ENCODE assay signal across 19 cellular contexts in genomic region chr18:55306338-55306737, GRCh38.
A peak's percentile ranks its signal among the peaks of the same experiment; 100 is the strongest.
DNase-seq lines count a peak whose midpoint lies in the region; ATAC-seq and TF ChIP-seq lines count a peak whose summit lies in the region.
"Had no signal": no experiment of that assay in that cellular context is flagged by ENCODE, and none has a peak within 500 bp of the region (broad histone marks: within the 10 kb centered on the region; RNA-seq: fewer than 3 reads in every experiment).

No MANE protein-coding gene starts in this region.

- H3K36me3 Mint-ChIP-seq in memory B cell, result peaks cover 26% of the 10 kb centered on the region

- no peak overlapping the region for H3K9ac ChIP-seq in SK-N-MC (ENCODE audit: insufficient read length)

- no peak overlapping the region for H3K4me3 Mint-ChIP-seq in memory B cell
- H3K4me3 Mint-ChIP-seq: HFFc6 had no signal

- peaks cover 98% of the 10 kb centered on the region for H3K4me1 ChIP-seq in left ventricle myocardium inferior
- H3K4me1 ChIP-seq: A549 had no signal

- intact Hi-C loops in left ventricle myocardium inferior (cut with micrococcal nuclease) (no loop called here), left cardiac atrium (cut with DNase I) (no loop called here)

- ATAC-seq in left cardiac atrium (no peak), memory B cell (ENCODE audit: low read depth) (no peak), GM18858 (IDR thresholded peaks at IDR 0.05; ENCODE audit: unreplicated experiment) (no peak)
- ATAC-seq: A549, HepG2 had no signal

- H3K27me3 ChIP-seq in left ventricle myocardium inferior (ENCODE audit: low read depth), result no peaks in the 10 kb centered on the region

- H3K27ac ChIP-seq in left ventricle myocardium inferior (replicated peaks) (peak overlapping the region; percentile 11), SK-N-MC (peak overlapping the region; percentile 57; the same call in 1 of the 2 replicates)
- H3K27ac ChIP-seq: A549, C4-2B had no signal

- H3K4me3 ChIP-seq in left ventricle myocardium inferior (no peak overlapping the region), SK-N-MC (no peak overlapping the region)
- H3K4me3 ChIP-seq: A549 had no signal

- no peak for TF ChIP-seq CTCF in left ventricle myocardium inferior (IDR thresholded peaks at IDR 0.05; ENCODE audit: borderline replicate concordance)

- H3K27ac Mint-ChIP-seq in memory B cell, result peak overlapping the region; percentile 60
- H3K27ac Mint-ChIP-seq: HFFc6 had no signal

- no peaks in the 10 kb centered on the region for H3K9me3 Mint-ChIP-seq in memory B cell
- H3K9me3 Mint-ChIP-seq: HFFc6 had no signal

- H3K4me1 Mint-ChIP-seq in memory B cell, result peaks cover 58% of the 10 kb centered on the region

- no peaks in the 10 kb centered on the region for H3K9me3 ChIP-seq in left ventricle myocardium inferior (replicated peaks)
- H3K9me3 ChIP-seq in SK-N-MC (ENCODE audit: low read depth, low read length), result no peaks in the 10 kb centered on the region
- H3K9me3 ChIP-seq: A549 had no signal

- no peaks in the 10 kb centered on the region for H3K27me3 Mint-ChIP-seq in memory B cell

- H3K36me3 ChIP-seq in left ventricle myocardium inferior (peaks cover 4% of the 10 kb centered on the region), SK-N-MC (ENCODE audit: insufficient read depth, low read length) (no peaks in the 10 kb centered on the region)

- no peak for DNase-seq in left ventricle myocardium inferior
- no peak for DNase-seq in left cardiac atrium
- DNase-seq in SK-N-MC (ENCODE audit: low read depth, low spot score), result no peak
- no peak for DNase-seq in memory B cell (ENCODE audit: low spot score in 2 of 2)
- no peak for DNase-seq in NCI-H2171 (lab: John Stamatoyannopoulos, UW)
- DNase-seq in Ammon's horn (ENCODE audit: low spot score), result no peak
- DNase-seq: DND-41, H7, HFFc6, KG1, NCI-H1930, NCI-H526, OCI-M1, Right ventricle myocardium superior, T-helper 1 cell had no signal
